15 cellular contexts compared by ENCODE assay signal in genomic region chr16:46713634-46714033, GRCh38. TPM values are rescaled to one million over a fixed set of nuclear protein-coding genes. Genes with fewer than 3 reads are reported as not detected.
DNase-seq lines count a peak whose midpoint lies in the region; ATAC-seq and TF ChIP-seq lines count a peak whose summit lies in the region.
"Had no signal": no experiment of that assay in that cellular context is flagged by ENCODE, and none has a peak within 500 bp of the region (broad histone marks: within the 10 kb centered on the region; RNA-seq: fewer than 3 reads in every experiment).

No MANE protein-coding gene starts in this region.

- H3K4me3 ChIP-seq in heart right ventricle, result no peak overlapping the region
- H3K4me3 ChIP-seq in Karpas-422 (ENCODE audit: low read length), result 0 out of 2 replicates have a peak overlapping the region, but pooled peaks have one; percentile 3
- H3K4me3 ChIP-seq in skeletal muscle tissue (ENCODE audit: low read length in 3 of 3), result no peak overlapping the region
- H3K4me3 ChIP-seq: SJSA1 had no signal

- H3K9me2 ChIP-seq in Karpas-422 (replicated peaks; ENCODE audit: insufficient read depth, low read length), result no peaks in the 10 kb centered on the region

- no peak for TF ChIP-seq CTCF in heart right ventricle (IDR thresholded peaks at IDR 0.05)

- H3K36me3 ChIP-seq in heart right ventricle, result peaks cover 0 to 31% (median 0%) of the 10 kb centered on the region in 9 donors
- H3K36me3 ChIP-seq in Karpas-422 (ENCODE audit: insufficient read depth, low read length), result no peaks in the 10 kb centered on the region
- peaks cover 0 to 8% (median 4%) of the 10 kb centered on the region in 3 donors for H3K36me3 ChIP-seq in skeletal muscle tissue (ENCODE audit: control insufficient read depth in 3 of 3, insufficient read depth in 3 of 3, low read length in 3 of 3)
- H3K36me3 ChIP-seq: SJSA1 had no signal

- DNase-seq in heart right ventricle (no peak), left cardiac atrium (no peak), Karpas-422 (no peak), NCI-H69 (lab: John Stamatoyannopoulos, UW) (peak; percentile 34), NCI-H226 (no peak)
- no peak for DNase-seq in stimulated activated naive CD8-positive, alpha-beta T cell treated with anti-CD3 and anti-CD28 coated beads, Interleukin-15, Interleukin-2, amounts not matched to agents 100 U/mL and 50 U/mL, for 24 hours
- DNase-seq: ACHN, COR-L47, DMS153, NCI-H187 treated with DMSO at 0.1 percent for 48 hours, NCI-H524 treated with DMSO at 0.1 percent for 48 hours, RPMI8226, SW 1271 had no signal

- H3K4me2 ChIP-seq in Karpas-422 (ENCODE audit: low read depth, low read length, poor library complexity, severe bottlenecking), result peak overlapping the region; percentile 46

- peak overlapping the region; percentile 0 for H2AFZ ChIP-seq in Karpas-422 (ENCODE audit: low read length)

- no peak for ATAC-seq in heart right ventricle
- no peak for ATAC-seq in left cardiac atrium
- no peak for ATAC-seq in stimulated activated naive CD8-positive, alpha-beta T cell treated with anti-CD3 and anti-CD28 coated beads, Interleukin-15, Interleukin-2, amounts not matched to agents 100 U/mL and 50 U/mL, for 24 hours

- H4K20me1 ChIP-seq in Karpas-422 (ENCODE audit: insufficient read depth, low read depth, low read length), result no peaks in the 10 kb centered on the region

- H3K27ac ChIP-seq in heart right ventricle, result peak overlapping the region in 8 of 10 donors; percentile 26 to 80 (median 70)
- peak overlapping the region; percentile 49 for H3K27ac ChIP-seq in Karpas-422 (ENCODE audit: low read length)
- H3K27ac ChIP-seq in skeletal muscle tissue (ENCODE audit: low read depth, low read length), result peak overlapping the region; percentile 51
- H3K27ac ChIP-seq: SJSA1 had no signal

- H3K9me3 ChIP-seq in heart right ventricle, result no peaks in the 10 kb centered on the region
- H3K9me3 ChIP-seq in Karpas-422 (ENCODE audit: low read length), result no peaks in the 10 kb centered on the region
- no peaks in the 10 kb centered on the region for H3K9me3 ChIP-seq in skeletal muscle tissue (ENCODE audit: control insufficient read depth in 3 of 3, low read length in 3 of 3)
- H3K9me3 ChIP-seq: SJSA1 had no signal

- 39 to 55% methylated on average over 3 of the region's 3 CpGs for WGBS in heart right ventricle, 2 donors

- H3K79me2 ChIP-seq in Karpas-422 (ENCODE audit: low read length), result no peaks in the 10 kb centered on the region

- intact Hi-C loops in heart right ventricle (cut with DNase I), result loop anchor here in 1 of 10 donors (5.0 kb wide), 1 partner anchor 34 kb away; the partner anchor contains the start of gene MYLK3
- intact Hi-C loops in left cardiac atrium (cut with DNase I), result no loop called here

- H3K27me3 ChIP-seq in heart right ventricle, result no peaks in the 10 kb centered on the region
- no peaks in the 10 kb centered on the region for H3K27me3 ChIP-seq in Karpas-422 (ENCODE audit: low read length)
- H3K27me3 ChIP-seq in skeletal muscle tissue (ENCODE audit: control insufficient read depth in 3 of 3, insufficient read depth in 3 of 3, low read length in 3 of 3), result no peaks in the 10 kb centered on the region
- H3K27me3 ChIP-seq: SJSA1 had no signal

- peaks cover 13 to 71% (median 50%) of the 10 kb centered on the region in 9 donors for H3K4me1 ChIP-seq in heart right ventricle
- peaks cover 24% of the 10 kb centered on the region for H3K4me1 ChIP-seq in Karpas-422 (ENCODE audit: low read length)
- peaks cover 15 to 62% (median 46%) of the 10 kb centered on the region in 3 donors for H3K4me1 ChIP-seq in skeletal muscle tissue (ENCODE audit: control insufficient read depth in 3 of 3, insufficient read depth in 3 of 3, low read length in 3 of 3)
- H3K4me1 ChIP-seq: SJSA1 had no signal

- H3K9ac ChIP-seq in Karpas-422 (ENCODE audit: low read length) (peak overlapping the region; percentile 45; the same call in 1 of the 2 replicates), skeletal muscle tissue (ENCODE audit: low read depth in 1 of 3, low read length in 3 of 3) (no peak overlapping the region)

RNA-seq across cellular contexts. Expression of gene ORC6, which starts 24.2 kb away (rescaled TPM):
- total RNA-seq in heart right ventricle, result 1 to 10 TPM in 8 of 10 donors, under 1 TPM in 2; 0.56 to 2.7 (median 1.9) TPM
- 1 to 10 TPM; 2.5 TPM for polyA plus RNA-seq in heart right ventricle
- 1 to 10 TPM; 2.0 to 2.1 TPM for total RNA-seq in left cardiac atrium
- total RNA-seq in Karpas-422 (2014; rRNA removed; shearing (Covaris generic); ENCODE audit: low replicate concordance), result 24.4 and 38.0 TPM in 2 replicates
- 3.1 TPM for total RNA-seq in skeletal muscle tissue

RNA-seq across cellular contexts. Expression of gene VPS35, which starts 24.7 kb away (rescaled TPM):
- 100 to 1,000 TPM in 1 of 10 donors, 10 to 100 TPM in 9; 73.9 to 106 (median 91.3) TPM for total RNA-seq in heart right ventricle
- 10 to 100 TPM; 12.7 to 36.7 TPM for polyA plus RNA-seq in heart right ventricle
- 10 to 100 TPM; 68.0 to 74.0 TPM for total RNA-seq in left cardiac atrium
- 47.5 and 91.1 TPM in 2 replicates for total RNA-seq in Karpas-422 (2014; rRNA removed; shearing (Covaris generic); ENCODE audit: low replicate concordance)
- 107 TPM for total RNA-seq in skeletal muscle tissue

RNA-seq across cellular contexts. Expression of gene MYLK3, which starts 34.5 kb away (rescaled TPM):
- total RNA-seq in heart right ventricle (100 to 1,000 TPM; 220 to 458 (median 262) TPM), left cardiac atrium (100 to 1,000 TPM; 230 to 333 TPM), skeletal muscle tissue (13.6 TPM)
- 10 to 100 TPM; 63.5 to 69.5 TPM for polyA plus RNA-seq in heart right ventricle
- total RNA-seq in Karpas-422 (2014; rRNA removed; shearing (Covaris generic); ENCODE audit: low replicate concordance), result 0.72 and 1.3 TPM in 2 replicates

Comparison
In these comparisons a context has a peak if more than half of its experiments do, and no peak if none do; other contexts are left out.
1. RNA of gene MYLK3, which starts 34.5 kb away (total RNA-seq): 230 to 333 TPM in left cardiac atrium and 220 to 458 TPM in heart right ventricle; 13.6 TPM in skeletal muscle tissue (single experiment) and 0.72 to 1.3 TPM in Karpas-422; every median in the first group is over 10 times any median in the second.
2. Peak in every context shown above with its lines, with median percentiles within 50 percentile points of each other: H3K27ac ChIP-seq.